In genomic region chr15:48505067-48505466, GRCh38 we compare ENCODE assay signal across 30 cellular contexts.
"Had no signal": no experiment of that assay in that cellular context is flagged by ENCODE, and none has a peak within 500 bp of the region (broad histone marks: within the 10 kb centered on the region; RNA-seq: fewer than 3 reads in every experiment).

No MANE protein-coding gene starts in this region.

- H3K36me3 ChIP-seq: colonic mucosa, WERI-Rb-1 had no signal

- ATAC-seq: activated CD4-positive, CD25-positive, alpha-beta regulatory T cell treated with anti-CD3 and anti-CD28 coated beads, Interleukin-2, amount 50 U/mL, for 24 hours; activated CD8-positive, alpha-beta T cell treated with anti-CD3 and anti-CD28 coated beads for 36 hours; activated T-cell treated with anti-CD3 and anti-CD28 coated beads, Interleukin-2, amount 50 U/mL, for 4 hours; activated T-helper 17 cell treated with anti-CD3 and anti-CD28 coated beads, Interleukin-2, amount 50 U/mL, for 72 hours; T-helper 17 cell had no signal

- H3K27me3 ChIP-seq: brain microvascular endothelial cell, colonic mucosa, esophagus squamous epithelium had no signal

- H3K4me1 ChIP-seq: colonic mucosa, esophagus squamous epithelium had no signal

- H3K4me3 ChIP-seq: colonic mucosa, esophagus squamous epithelium had no signal

- H3K27ac ChIP-seq: brain microvascular endothelial cell, colonic mucosa, epithelial cell of prostate, esophagus squamous epithelium, WERI-Rb-1 had no signal

- DNase-seq: activated B cell treated with CpG ODN at 0.5 μM for 24 hours; activated CD4-positive, alpha-beta T cell treated with anti-CD3 and anti-CD28 coated beads for 48 hours; activated CD4-positive, alpha-beta T cell treated with anti-CD3 and anti-CD28 coated beads, Interleukin-2, amount 50 U/mL, for 1 hour; activated CD4-positive, alpha-beta T cell treated with anti-CD3 and anti-CD28 coated beads, Interleukin-2, amount 50 U/mL, for 48 hours; activated CD8-positive, alpha-beta memory T cell treated with anti-CD3 and anti-CD28 coated beads for 24 hours; activated CD8-positive, alpha-beta T cell treated with anti-CD3 and anti-CD28 coated beads for 36 hours; activated effector memory CD4-positive, alpha-beta T cell treated with Interleukin-2 at 50 U/mL for 16 hours; activated gamma-delta T cell treated with Interleukin-2 at 50 U/mL for 16 hours; activated naive CD4-positive, alpha-beta T cell treated with anti-CD3 and anti-CD28 coated beads, Interleukin-2, amount 50 U/mL, for 16 hours; activated naive CD4-positive, alpha-beta T cell treated with Interleukin-2 at 50 U/mL for 16 hours; activated T-cell treated with anti-CD3 and anti-CD28 coated beads, Interleukin-2, amount 50 U/mL, for 4 hours; amniotic stem cell; anterior cingulate cortex; brain microvascular endothelial cell; colonic mucosa; effector CD8-positive, alpha-beta T cell; esophagus squamous epithelium; foreskin fibroblast; head of caudate nucleus; T-helper 17 cell; T1000; WERI-Rb-1 had no signal

- H3K9me3 ChIP-seq: colonic mucosa, esophagus squamous epithelium had no signal

- FAIRE-seq: astrocyte, bronchial epithelial cell, endometrium, endothelial cell of umbilical vein, frontal cortex had no signal
